23 cellular contexts compared by ENCODE assay signal in genomic region chr11:14916403-14916802, GRCh38. TPM values are rescaled to one million over a fixed set of nuclear protein-coding genes. Genes with fewer than 3 reads are reported as not detected.
"Had no signal": no experiment of that assay in that cellular context is flagged by ENCODE, and none has a peak within 500 bp of the region (broad histone marks: within the 10 kb centered on the region; RNA-seq: fewer than 3 reads in every experiment).

No MANE protein-coding gene starts in this region.

- ATAC-seq: Panc1, PC-3, SK-N-SH treated with all-trans-retinoic acid at 6 μM for 48 hours had no signal

- H3K27me3 ChIP-seq: MG63 had no signal

- H3K36me3 ChIP-seq: MG63 had no signal

- DNase-seq: Karpas-422, KG1, MG63, NCI-H1092, NCI-H1105 treated with DMSO at 0.1 percent for 48 hours, NCI-H1417 treated with DMSO at 0.1 percent for 48 hours, NCI-H146, NCI-H1694 treated with DMSO at 0.1 percent for 48 hours, NCI-H1930, NCI-H2081, NCI-H2107, NCI-H2227 treated with DMSO at 0.1 percent for 48 hours, NCI-H524, NCI-H69, NCI-H774, PC-3, SHP77, T-helper 1 cell had no signal

- H3K9me3 ChIP-seq: MG63 had no signal

- H3K27ac ChIP-seq: RWPE1 had no signal

- H3K4me3 ChIP-seq: MG63 had no signal

RNA-seq across cellular contexts. Expression of gene CALCA, which starts 55.7 kb away (rescaled TPM):
- total RNA-seq: HT1080, PC-3, SK-MEL-5 had no signal
